In the genomic region with DNA sequence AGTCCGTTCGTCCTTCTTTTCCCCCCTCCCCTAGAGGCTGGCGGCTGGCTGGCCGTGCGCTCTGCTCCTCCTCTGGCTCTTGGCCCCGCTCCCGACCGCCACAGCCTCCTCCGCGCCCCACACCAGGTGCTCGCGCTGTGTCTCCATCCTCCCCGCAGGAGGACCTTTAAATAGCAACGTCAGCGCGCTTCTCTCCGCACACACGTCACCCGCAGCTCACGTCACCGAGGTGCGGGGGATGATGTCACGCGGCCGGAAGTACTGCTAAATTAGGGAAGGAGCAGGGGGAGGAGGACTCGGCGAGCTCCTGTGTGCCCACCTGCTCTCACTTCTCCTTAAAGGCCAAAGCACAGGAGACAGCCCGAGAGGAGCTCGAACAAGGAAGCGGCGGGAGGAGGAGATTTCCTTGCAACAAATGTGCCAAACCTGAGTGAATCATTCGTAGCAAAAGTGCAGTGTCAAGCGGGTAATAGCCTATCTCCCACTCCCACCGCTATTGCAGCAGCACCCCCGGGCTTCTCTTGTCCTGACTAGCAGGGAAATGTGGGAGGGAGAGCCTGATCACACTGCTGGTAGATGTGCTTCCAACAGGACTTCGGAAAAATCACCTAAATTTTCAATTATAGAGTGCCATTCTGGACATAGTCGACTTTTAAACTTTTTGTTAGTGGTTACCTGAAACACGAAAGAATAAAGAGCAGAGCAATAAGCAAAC, we compare ENCODE assay signal across 8 cellular contexts. TPM values are rescaled to one million over a fixed set of nuclear protein-coding genes. Genes with fewer than 3 reads are reported as not detected.
A peak's percentile ranks its signal among the peaks of the same experiment; 100 is the strongest.
DNase-seq lines count a peak whose midpoint lies in the region; ATAC-seq and TF ChIP-seq lines count a peak whose summit lies in the region.

No MANE protein-coding gene starts in this region.

- TF ChIP-seq CTCF in C4-2B (conservative IDR thresholded peaks at IDR 0.05) = no peak
- TF ChIP-seq CTCF in liver (IDR thresholded peaks at IDR 0.05; ENCODE audit: low read depth, low read length, missing input control) = no peak

- TF ChIP-seq RAD21 in liver (IDR thresholded peaks at IDR 0.05) = peak in 1 of 2 donors; percentile 17

- DNase-seq in NCI-H69 (lab: John Stamatoyannopoulos, UW) = peak; percentile 94
- DNase-seq in activated CD4-positive, alpha-beta T cell treated with anti-CD3 and anti-CD28 coated beads, Interleukin-2, amount 50 U/mL, for 48 hours = peak; percentile 84 to 89
- DNase-seq in dermis microvascular lymphatic vessel endothelial cell (ENCODE audit: low read depth in 2 of 2) = peak; percentile 71 to 79
- peak; percentile 88 for DNase-seq in stimulated activated CD4-positive, alpha-beta T cell treated with anti-CD3 and anti-CD28 coated beads, Interleukin-4, amount 100 ng/mL, for 24 hours

- ATAC-seq in GM19372 (IDR thresholded peaks at IDR 0.05; ENCODE audit: low read depth, unreplicated experiment) = peak; percentile 77
- peak; percentile 78 for ATAC-seq in HG03521 (IDR thresholded peaks at IDR 0.05; ENCODE audit: unreplicated experiment)

- peaks cover 0 to 9% (median 1%) of the 10 kb centered on the region in 4 donors for H3K27me3 ChIP-seq in liver (ENCODE audit: control insufficient read depth in 4 of 4, insufficient read depth in 4 of 4, low read length in 3 of 4)

- H3K9ac ChIP-seq in liver (ENCODE audit: low read depth in 1 of 2, low read length in 2 of 2) = peak overlapping the region; percentile 75 to 97

- H3K9me3 ChIP-seq in liver (ENCODE audit: control insufficient read depth in 4 of 4, low read length in 3 of 4) = no peaks in the 10 kb centered on the region

- no peaks in the 10 kb centered on the region for H3K36me3 ChIP-seq in liver (ENCODE audit: control insufficient read depth in 4 of 4, insufficient read depth in 3 of 4, low read depth in 1 of 4, low read length in 3 of 4)

- peak overlapping the region; percentile 74 to 98 (median 82) for H3K4me3 ChIP-seq in liver (ENCODE audit: low read depth in 1 of 3, low read length in 3 of 3)

- H3K27ac ChIP-seq in C4-2B = peak overlapping the region; percentile 81
- peak overlapping the region; percentile 97 for H3K27ac ChIP-seq in liver (ENCODE audit: low read depth in 1 of 2, low read length in 2 of 2)

- 2% methylated on average over 38 of the region's 38 CpGs for WGBS in liver

- peaks cover 4 to 18% (median 10%) of the 10 kb centered on the region in 4 donors for H3K4me1 ChIP-seq in liver (ENCODE audit: control insufficient read depth in 4 of 4, insufficient read depth in 4 of 4, low read length in 3 of 4)

TF ChIP-seq in liver, 16 proteins besides CTCF, POLR2A, EP300 and RAD21:
- TF ChIP-seq RXRA (IDR thresholded peaks at IDR 0.05) = peak in 1 of 2 donors; percentile 25
- TF ChIP-seq, protein P1, sequence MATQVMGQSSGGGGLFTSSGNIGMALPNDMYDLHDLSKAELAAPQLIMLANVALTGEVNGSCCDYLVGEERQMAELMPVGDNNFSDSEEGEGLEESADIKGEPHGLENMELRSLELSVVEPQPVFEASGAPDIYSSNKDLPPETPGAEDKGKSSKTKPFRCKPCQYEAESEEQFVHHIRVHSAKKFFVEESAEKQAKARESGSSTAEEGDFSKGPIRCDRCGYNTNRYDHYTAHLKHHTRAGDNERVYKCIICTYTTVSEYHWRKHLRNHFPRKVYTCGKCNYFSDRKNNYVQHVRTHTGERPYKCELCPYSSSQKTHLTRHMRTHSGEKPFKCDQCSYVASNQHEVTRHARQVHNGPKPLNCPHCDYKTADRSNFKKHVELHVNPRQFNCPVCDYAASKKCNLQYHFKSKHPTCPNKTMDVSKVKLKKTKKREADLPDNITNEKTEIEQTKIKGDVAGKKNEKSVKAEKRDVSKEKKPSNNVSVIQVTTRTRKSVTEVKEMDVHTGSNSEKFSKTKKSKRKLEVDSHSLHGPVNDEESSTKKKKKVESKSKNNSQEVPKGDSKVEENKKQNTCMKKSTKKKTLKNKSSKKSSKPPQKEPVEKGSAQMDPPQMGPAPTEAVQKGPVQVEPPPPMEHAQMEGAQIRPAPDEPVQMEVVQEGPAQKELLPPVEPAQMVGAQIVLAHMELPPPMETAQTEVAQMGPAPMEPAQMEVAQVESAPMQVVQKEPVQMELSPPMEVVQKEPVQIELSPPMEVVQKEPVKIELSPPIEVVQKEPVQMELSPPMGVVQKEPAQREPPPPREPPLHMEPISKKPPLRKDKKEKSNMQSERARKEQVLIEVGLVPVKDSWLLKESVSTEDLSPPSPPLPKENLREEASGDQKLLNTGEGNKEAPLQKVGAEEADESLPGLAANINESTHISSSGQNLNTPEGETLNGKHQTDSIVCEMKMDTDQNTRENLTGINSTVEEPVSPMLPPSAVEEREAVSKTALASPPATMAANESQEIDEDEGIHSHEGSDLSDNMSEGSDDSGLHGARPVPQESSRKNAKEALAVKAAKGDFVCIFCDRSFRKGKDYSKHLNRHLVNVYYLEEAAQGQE (IDR thresholded peaks at IDR 0.05) = peak; percentile 19
- peak in 1 of 2 donors; percentile 52 for TF ChIP-seq JUND (IDR thresholded peaks at IDR 0.05)
- TF ChIP-seq, protein P2, sequence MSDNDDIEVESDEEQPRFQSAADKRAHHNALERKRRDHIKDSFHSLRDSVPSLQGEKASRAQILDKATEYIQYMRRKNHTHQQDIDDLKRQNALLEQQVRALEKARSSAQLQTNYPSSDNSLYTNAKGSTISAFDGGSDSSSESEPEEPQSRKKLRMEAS (IDR thresholded peaks at IDR 0.05) = no peak
- TF ChIP-seq, protein P3, sequence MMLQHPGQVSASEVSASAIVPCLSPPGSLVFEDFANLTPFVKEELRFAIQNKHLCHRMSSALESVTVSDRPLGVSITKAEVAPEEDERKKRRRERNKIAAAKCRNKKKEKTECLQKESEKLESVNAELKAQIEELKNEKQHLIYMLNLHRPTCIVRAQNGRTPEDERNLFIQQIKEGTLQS (IDR thresholded peaks at IDR 0.05) = no peak
- TF ChIP-seq YY1 (IDR thresholded peaks at IDR 0.05) = peak; percentile 16
- TF ChIP-seq EGR1 (IDR thresholded peaks at IDR 0.05; ENCODE audit: low read depth in 2 of 2) = peak; percentile 57 to 69
- peak; percentile 53 for TF ChIP-seq TAF1 (conservative IDR thresholded peaks at IDR 0.05)
- peak; percentile 79 to 83 for TF ChIP-seq GABPA (IDR thresholded peaks at IDR 0.05 in 1 of 2, conservative IDR thresholded peaks at IDR 0.05 in 1 of 2)
- TF ChIP-seq SP1 (IDR thresholded peaks at IDR 0.05) = peak; percentile 40

RNA-seq across cellular contexts. Expression of a gene that starts 0.6 kb away (rescaled TPM):
- total RNA-seq in dermis microvascular lymphatic vessel endothelial cell (5.8 and 6.3 TPM in 2 replicates), liver (1 to 10 TPM; 1.0 to 8.7 TPM)
- polyA plus RNA-seq in liver = 1 to 10 TPM in 1 of 2 donors, under 1 TPM in 1; 0.33 to 1.4 TPM

Comparison
In these comparisons a context has a peak if more than half of its experiments do, and no peak if none do; other contexts are left out.
1. Peak in every context shown above with its lines: DNase-seq, ATAC-seq, H3K4me3 ChIP-seq and H3K27ac ChIP-seq.